11 cellular contexts compared by ENCODE assay signal in the genomic region with DNA sequence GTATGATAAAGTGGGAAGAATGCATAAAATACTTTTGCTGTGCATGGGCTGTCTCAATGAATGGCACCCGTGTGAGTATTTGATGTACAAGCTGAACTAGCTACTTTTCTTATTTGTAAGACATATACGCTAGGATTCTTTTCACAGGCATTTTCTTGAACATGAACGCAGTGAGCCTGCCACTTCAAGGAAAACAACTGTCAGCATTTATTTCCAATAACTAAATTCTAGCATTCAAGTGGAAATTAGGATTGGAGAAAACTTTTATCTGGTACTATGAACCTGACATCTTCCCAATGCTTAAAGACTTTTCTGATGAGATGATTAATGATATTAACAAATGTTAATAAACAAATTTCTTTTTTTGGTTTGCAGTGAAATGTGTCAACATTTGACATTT.
"Had no signal": no experiment of that assay in that cellular context is flagged by ENCODE, and none has a peak within 500 bp of the region (broad histone marks: within the 10 kb centered on the region; RNA-seq: fewer than 3 reads in every experiment).

No MANE protein-coding gene starts in this region.

- H3K4me3 ChIP-seq: GM23248, GM23338, HAP-1 had no signal

- H3K9me3 Mint-ChIP-seq: GM23338, H9, HFFc6 had no signal

- H3K27ac Mint-ChIP-seq: GM23338, H9, HFFc6 had no signal

- H3K4me2 ChIP-seq: GM23338 had no signal

- H3K4me3 Mint-ChIP-seq: GM23338, H9, HFFc6 had no signal

- H3K4me1 ChIP-seq: HAP-1 had no signal

- ATAC-seq: GM23338, HCT116 had no signal

- DNase-seq: GM23248, GOT3, H7, H9, HCEC 1CT, HFFc6 had no signal

- H2AFZ ChIP-seq: GM23248, GM23338 had no signal

- H3K9ac ChIP-seq: GM23248 had no signal

- H3K9me3 ChIP-seq: HAP-1 had no signal

- FAIRE-seq: H1, H54 had no signal

- H3K27ac ChIP-seq: GM23248 had no signal

- H3K4me1 Mint-ChIP-seq: GM23338, H9 had no signal
